ENCODE assay signal across 18 cellular contexts in genomic region chr13:52414963-52415362, GRCh38. TPM values are rescaled to one million over a fixed set of nuclear protein-coding genes. Genes with fewer than 3 reads are reported as not detected.
DNase-seq lines count a peak whose midpoint lies in the region; ATAC-seq and FAIRE-seq lines count a peak whose summit lies in the region.
"Had no signal": no experiment of that assay in that cellular context is flagged by ENCODE, and none has a peak within 500 bp of the region (broad histone marks: within the 10 kb centered on the region; RNA-seq: fewer than 3 reads in every experiment).

No MANE protein-coding gene starts in this region.

- FAIRE-seq in HTR-8/SVneo (lab: Jason Lieb, UNC): no peak

- peak overlapping the region; percentile 64 for H4K8ac ChIP-seq in mesenchymal stem cell (ENCODE audit: low read length)

- H3K4me3 ChIP-seq in mesenchymal stem cell (ENCODE audit: insufficient read depth in 1 of 2, low read depth in 1 of 2, low read length in 2 of 2): peak overlapping the region in 1 of 2 experiments; percentile 4
- no peak overlapping the region for H3K4me3 ChIP-seq in CD4-positive, alpha-beta memory T cell (ENCODE audit: low read length in 2 of 2)

- intact Hi-C loops in CD4-positive, alpha-beta memory T cell (cut with micrococcal nuclease): no loop called here

- peak overlapping the region; percentile 67 for H3K9ac ChIP-seq in mesenchymal stem cell (ENCODE audit: low read length)

- WGBS in mesenchymal stem cell: 57% methylated on average over 1 of the region's 1 CpG

- peaks cover 0 to 2% (median 0%) of the 10 kb centered on the region in 4 donors for H3K4me1 Mint-ChIP-seq in CD4-positive, alpha-beta memory T cell

- POLR2A ChIA-PET in CD4-positive, alpha-beta memory T cell (lab: Charles Lee; ENCODE audit: partially characterized antibody): no interaction called here

- no peaks in the 10 kb centered on the region for H3K9me3 Mint-ChIP-seq in CD4-positive, alpha-beta memory T cell
- H3K9me3 Mint-ChIP-seq: CD4-positive, CD25-positive, alpha-beta regulatory T cell had no signal

- no peak overlapping the region for H2BK120ac ChIP-seq in mesenchymal stem cell (ENCODE audit: low read depth, low read length)

- H2BK12ac ChIP-seq in mesenchymal stem cell (ENCODE audit: low read length in 2 of 2): no peak overlapping the region

- peaks cover 39 to 65% of the 10 kb centered on the region in 2 donors for H3K36me3 Mint-ChIP-seq in CD4-positive, alpha-beta memory T cell

- H3K27ac ChIP-seq in mesenchymal stem cell (ENCODE audit: low read length, poor library complexity, severe bottlenecking): peak overlapping the region; percentile 84
- no peak overlapping the region for H3K27ac ChIP-seq in CD4-positive, alpha-beta memory T cell (ENCODE audit: low read depth, low read length)

- DNase-seq in AG08395 (ENCODE audit: low spot score) (peak; percentile 56), HTR-8/SVneo (ENCODE audit: insufficient read length, low spot score) (peak; percentile 42), dermis blood vessel endothelial cell (peak; percentile 57), mesenchymal stem cell (peak; percentile 34), NCI-H2107 (lab: John Stamatoyannopoulos, UW) (no peak)
- no peak for DNase-seq in CD4-positive, alpha-beta memory T cell
- DNase-seq: activated T-cell treated with anti-CD3 and anti-CD28 coated beads for 4 hours; anterior cingulate cortex; CD4-positive, CD25-positive, alpha-beta regulatory T cell; GDM1; midbrain; NCI-H1048; NCI-H446; OCI-M1; stimulated activated CD4-positive, alpha-beta T cell treated with anti-CD3 and anti-CD28 coated beads, Interleukin-2, amount 100 ng/mL, for 24 hours had no signal

- H3K4ac ChIP-seq in mesenchymal stem cell (ENCODE audit: low read depth in 1 of 2, low read length in 2 of 2): no peak overlapping the region

- no peak overlapping the region for H3K4me2 ChIP-seq in mesenchymal stem cell (ENCODE audit: low read length, poor library complexity, severe bottlenecking)

- no peak overlapping the region for H4K91ac ChIP-seq in mesenchymal stem cell (ENCODE audit: low read length)

- no peak overlapping the region for H2BK15ac ChIP-seq in mesenchymal stem cell (ENCODE audit: low read depth, poor library complexity, severe bottlenecking)

- no peak for ATAC-seq in GM21619 (IDR thresholded peaks at IDR 0.05; ENCODE audit: unreplicated experiment)
- ATAC-seq in HG03135 (IDR thresholded peaks at IDR 0.05; ENCODE audit: unreplicated experiment): no peak

- H3K14ac ChIP-seq in mesenchymal stem cell (ENCODE audit: low read length in 2 of 2): no peak overlapping the region

- no peak overlapping the region for H3K18ac ChIP-seq in mesenchymal stem cell (ENCODE audit: low read depth in 1 of 2, low read length in 2 of 2)

- H2AK5ac ChIP-seq in mesenchymal stem cell (ENCODE audit: low read length, severe bottlenecking): no peak overlapping the region

- CTCF ChIA-PET in CD4-positive, alpha-beta memory T cell (lab: Charles Lee; ENCODE audit: partially characterized antibody): interaction anchor here (1.4 kb wide), 1 partner anchor 36 kb away, joined by 3 read pairs; no protein-coding TSS in a partner anchor

- H3K9me3 ChIP-seq in mesenchymal stem cell (ENCODE audit: control insufficient read depth, low read length): no peaks in the 10 kb centered on the region
- no peaks in the 10 kb centered on the region for H3K9me3 ChIP-seq in CD4-positive, alpha-beta memory T cell (ENCODE audit: control insufficient read depth in 1 of 2, low read length in 2 of 2)

- H3K23ac ChIP-seq in mesenchymal stem cell (ENCODE audit: low read length in 2 of 2): no peak overlapping the region

- no peak overlapping the region for H2AFZ ChIP-seq in mesenchymal stem cell (ENCODE audit: low read depth, low read length)

- no peak overlapping the region for H2BK5ac ChIP-seq in mesenchymal stem cell (ENCODE audit: low read depth, low read length, poor library complexity, severe bottlenecking)

- no peaks in the 10 kb centered on the region for H3K27me3 ChIP-seq in mesenchymal stem cell (ENCODE audit: control insufficient read depth in 1 of 2, insufficient read depth in 1 of 2, low read length in 2 of 2)
- H3K27me3 ChIP-seq in CD4-positive, alpha-beta memory T cell (ENCODE audit: insufficient read depth, low read length): no peaks in the 10 kb centered on the region

- H3K27me3 Mint-ChIP-seq in CD4-positive, alpha-beta memory T cell: no peaks in the 10 kb centered on the region
- H3K27me3 Mint-ChIP-seq: CD4-positive, CD25-positive, alpha-beta regulatory T cell; progenitor cell of endocrine pancreas had no signal

- H3K79me1 ChIP-seq in mesenchymal stem cell (replicated peaks; ENCODE audit: low read length, poor library complexity, severe bottlenecking): peaks cover 6% of the 10 kb centered on the region

- no peak overlapping the region for H3K27ac Mint-ChIP-seq in CD4-positive, alpha-beta memory T cell
- H3K27ac Mint-ChIP-seq: progenitor cell of endocrine pancreas had no signal

- H3K4me3 Mint-ChIP-seq in CD4-positive, alpha-beta memory T cell: no peak overlapping the region
- H3K4me3 Mint-ChIP-seq: CD4-positive, CD25-positive, alpha-beta regulatory T cell had no signal

- H3K36me3 ChIP-seq in mesenchymal stem cell (ENCODE audit: control insufficient read depth in 1 of 2, insufficient read depth in 2 of 2, low read depth in 1 of 2, low read length in 2 of 2): peaks cover 0 to 65% of the 10 kb centered on the region in 2 experiments
- peaks cover 14% of the 10 kb centered on the region for H3K36me3 ChIP-seq in CD4-positive, alpha-beta memory T cell (ENCODE audit: insufficient read depth, low read length)

- H3K4me1 ChIP-seq in mesenchymal stem cell (ENCODE audit: control insufficient read depth, insufficient read depth, low read depth, low read length): peaks cover 9% of the 10 kb centered on the region
- no peaks in the 10 kb centered on the region for H3K4me1 ChIP-seq in CD4-positive, alpha-beta memory T cell (ENCODE audit: insufficient read depth, low read length)

RNA-seq across cellular contexts. Expression of gene THSD1, which starts 9.0 kb away (rescaled TPM):
- 80.3 and 83.1 TPM in 2 replicates for total RNA-seq in dermis blood vessel endothelial cell
- 0.14 TPM for polyA plus RNA-seq in mesenchymal stem cell (2013, experiment 1 of 2)
- polyA plus RNA-seq in mesenchymal stem cell (2013, experiment 2 of 2): 0.07 TPM
- total RNA-seq in CD4-positive, alpha-beta memory T cell: under 1 TPM; 0.50 to 0.87 TPM
- not detected for polyA plus RNA-seq in CD4-positive, alpha-beta memory T cell

RNA-seq across cellular contexts. Expression of gene VPS36, which starts 35.5 kb away (rescaled TPM):
- total RNA-seq in dermis blood vessel endothelial cell: 22.5 and 29.5 TPM in 2 replicates
- polyA plus RNA-seq in mesenchymal stem cell (2013, experiment 1 of 2): 23.3 TPM
- polyA plus RNA-seq in mesenchymal stem cell (2013, experiment 2 of 2): 24.1 TPM
- 10 to 100 TPM; 59.9 to 64.5 TPM for total RNA-seq in CD4-positive, alpha-beta memory T cell
- 10 to 100 TPM; 44.1 to 45.8 TPM for polyA plus RNA-seq in CD4-positive, alpha-beta memory T cell

RNA-seq across cellular contexts. Expression of gene CKAP2, which starts 40.3 kb away (rescaled TPM):
- total RNA-seq in dermis blood vessel endothelial cell: 18.9 and 71.8 TPM in 2 replicates
- 22.2 TPM for polyA plus RNA-seq in mesenchymal stem cell (2013, experiment 1 of 2)
- polyA plus RNA-seq in mesenchymal stem cell (2013, experiment 2 of 2): 23.1 TPM
- 10 to 100 TPM; 16.5 to 18.2 TPM for total RNA-seq in CD4-positive, alpha-beta memory T cell
- polyA plus RNA-seq in CD4-positive, alpha-beta memory T cell: 10 to 100 TPM; 13.1 to 17.3 TPM

Comparison
In these comparisons a context has a peak if more than half of its experiments do, and no peak if none do; other contexts are left out.
1. DNase-seq: peak in AG08395 (single experiment), HTR-8/SVneo (single experiment), dermis blood vessel endothelial cell (single experiment) and mesenchymal stem cell (single experiment); none in NCI-H2107 (single experiment) and CD4-positive, alpha-beta memory T cell (0 of 5).
2. RNA of gene THSD1, which starts 9.0 kb away (total RNA-seq): 80.3 to 83.1 TPM in dermis blood vessel endothelial cell; 0.50 to 0.87 TPM in CD4-positive, alpha-beta memory T cell; every median in the first group is over 10 times any median in the second.